Comparison of ENCODE assay signal across 13 cellular contexts in genomic region chr5:72151646-72152045, GRCh38. TPM values are rescaled to one million over a fixed set of nuclear protein-coding genes. Genes with fewer than 3 reads are reported as not detected.
DNase-seq lines count a peak whose midpoint lies in the region; ATAC-seq and TF ChIP-seq lines count a peak whose summit lies in the region.
"Had no signal": no experiment of that assay in that cellular context is flagged by ENCODE, and none has a peak within 500 bp of the region (broad histone marks: within the 10 kb centered on the region; RNA-seq: fewer than 3 reads in every experiment).

No MANE protein-coding gene starts in this region.

- no CpG with 5 or more reads among the region's 1 CpG for WGBS in IMR-90 (ENCODE audit: extremely low coverage in 2 of 2, insufficient read length in 1 of 2), 2 experiments

- peak overlapping the region; percentile 33; the same call in 1 of the 2 replicates for H2BK20ac ChIP-seq in IMR-90 (ENCODE audit: low read depth, low read length)

- peaks cover 59 to 91% of the 10 kb centered on the region in 2 experiments for H3K79me1 ChIP-seq in IMR-90 (ENCODE audit: low read depth in 1 of 2, low read length in 2 of 2)

- H3K27ac Mint-ChIP-seq in chondrocyte (ENCODE audit: unreplicated experiment) = peak overlapping the region; percentile 82
- H3K27ac Mint-ChIP-seq: activated CD4-positive, alpha-beta memory T cell treated with anti-CD3 and anti-CD28 coated beads for 36 hours; activated T-helper 1 cell treated with anti-CD3 and anti-CD28 coated beads, Interleukin-12 subunit alpha, Interleukin-12 subunit beta, Interleukin-2, Interleukin-4 antibody, amounts not matched to agents 30 ng/mL and 10 ng/mL and 1 ng/mL, durations not matched to agents 14 hours and 24 hours and 36 hours had no signal

- peak overlapping the region; percentile 49; the same call in 1 of the 2 replicates for H3K4ac ChIP-seq in IMR-90 (ENCODE audit: low read depth, low read length)

- POLR2A ChIA-PET in IMR-90 (lab: Charles Lee; ENCODE audit: unreplicated experiment) = no interaction called here

- peaks cover 44% of the 10 kb centered on the region for H3K36me3 Mint-ChIP-seq in chondrocyte (ENCODE audit: low read depth)
- H3K36me3 Mint-ChIP-seq: activated CD4-positive, alpha-beta memory T cell treated with anti-CD3 and anti-CD28 coated beads for 36 hours had no signal

- H3K9me3 ChIP-seq in IMR-90 (ENCODE audit: control insufficient read depth, insufficient read depth, low read length) (no peaks in the 10 kb centered on the region), muscle layer of duodenum (ENCODE audit: control insufficient read depth in 1 of 2, low read length in 2 of 2) (no peaks in the 10 kb centered on the region), thoracic aorta (no peaks in the 10 kb centered on the region)

- peaks cover 81% of the 10 kb centered on the region for H3K4me1 Mint-ChIP-seq in chondrocyte (ENCODE audit: low read depth)

- peak overlapping the region; percentile 35; the same call in 1 of the 2 replicates for H2BK120ac ChIP-seq in IMR-90 (ENCODE audit: low read depth, low read length)

- no peaks in the 10 kb centered on the region for H3K9me3 Mint-ChIP-seq in chondrocyte (ENCODE audit: low read depth)
- H3K9me3 Mint-ChIP-seq: activated CD4-positive, alpha-beta memory T cell treated with anti-CD3 and anti-CD28 coated beads for 36 hours; activated T-helper 1 cell treated with anti-CD3 and anti-CD28 coated beads, Interleukin-12 subunit alpha, Interleukin-12 subunit beta, Interleukin-2, Interleukin-4 antibody, amounts not matched to agents 30 ng/mL and 10 ng/mL and 1 ng/mL, durations not matched to agents 14 hours and 24 hours and 36 hours had no signal

- H3K18ac ChIP-seq in IMR-90 (ENCODE audit: low read depth, low read length) = peak overlapping the region; percentile 57; the same call in 1 of the 2 replicates

- no peak for TF ChIP-seq RAD21 in IMR-90 (IDR thresholded peaks at IDR 0.05; ENCODE audit: low read length)

- no peak overlapping the region for H3K9ac ChIP-seq in IMR-90 (ENCODE audit: low read depth, low read length)

- DNase-seq in IMR-90 (no peak), chondrocyte (ENCODE audit: low spot score) (no peak), thoracic aorta (ENCODE audit: low spot score) (no peak), SKM-1 treated with dmso at 0.1 percent for 144 hours (lab: John Stamatoyannopoulos, UW; ENCODE audit: unreplicated experiment) (no peak)
- DNase-seq: activated CD4-positive, alpha-beta memory T cell treated with anti-CD3 and anti-CD28 coated beads for 36 hours; islet precursor cell; SHP77; stimulated activated CD4-positive, alpha-beta T cell treated with anti-CD3 and anti-CD28 coated beads, Interleukin-2, amount 100 ng/mL, for 48 hours had no signal

- in situ Hi-C loops in IMR-90 (cut with MboI; ENCODE audit: low sequenced_read_pairs) = no loop called here

- BruUV-seq in IMR-90 (replicated peaks; lab: Mats Ljungman, UMichigan) = no TSS peak

- H4K5ac ChIP-seq in IMR-90 (ENCODE audit: low read depth, low read length) = peak overlapping the region; percentile 40; the same call in 1 of the 2 replicates

- TF ChIP-seq POLR2A in IMR-90 (IDR thresholded peaks at IDR 0.05; ENCODE audit: low read depth, low read length) = no peak

- TF ChIP-seq CTCF in IMR-90 (conservative IDR thresholded peaks at IDR 0.05; ENCODE audit: low read depth, low read length) (no peak), chondrocyte (IDR thresholded peaks at IDR 0.05) (no peak), thoracic aorta (IDR thresholded peaks at IDR 0.05) (no peak)

- H3K9me1 ChIP-seq in IMR-90 (ENCODE audit: insufficient read depth, low read length) = peaks cover 47% of the 10 kb centered on the region

- H3K27ac ChIP-seq in IMR-90 (ENCODE audit: insufficient read depth, low read length) = no peak overlapping the region; the same call in 1 of the 2 replicates
- H3K27ac ChIP-seq in muscle layer of duodenum (ENCODE audit: low read length) = peak overlapping the region; percentile 37
- peak overlapping the region; percentile 90 to 97 for H3K27ac ChIP-seq in thoracic aorta

- peak overlapping the region; percentile 78 for H2BK5ac ChIP-seq in IMR-90 (ENCODE audit: low read depth, low read length, poor library complexity, severe bottlenecking)

- peak overlapping the region in 1 of 2 experiments; percentile 39; a peak in 2 of 4 replicates for H4K8ac ChIP-seq in IMR-90 (ENCODE audit: low read depth in 2 of 2, low read length in 2 of 2)

- H3K56ac ChIP-seq in IMR-90 (ENCODE audit: extremely low read depth, insufficient read depth, low read length) = no peak overlapping the region

- H3K14ac ChIP-seq in IMR-90 (replicated peaks; ENCODE audit: low read depth, low read length) = peak overlapping the region; percentile 73; the same call in 1 of the 2 replicates

- H3K36me3 ChIP-seq in IMR-90 (ENCODE audit: control insufficient read depth, insufficient read depth, low read length) (peaks cover 9% of the 10 kb centered on the region; the same call in 1 of the 2 replicates), muscle layer of duodenum (ENCODE audit: control insufficient read depth in 1 of 2, insufficient read depth in 2 of 2, low read length in 2 of 2) (no peaks in the 10 kb centered on the region), thoracic aorta (peaks cover 9% of the 10 kb centered on the region)

- H3K27me3 Mint-ChIP-seq in chondrocyte (ENCODE audit: low read depth) = no peaks in the 10 kb centered on the region

- dilution Hi-C loops in IMR-90 (cut with HindIII; ENCODE audit: low sequenced_read_pairs, unreplicated experiment) = no loop called here

- H3K4me3 ChIP-seq in IMR-90 (ENCODE audit: insufficient read depth, low read depth, low read length) = no peak overlapping the region
- no peak overlapping the region for H3K4me3 ChIP-seq in muscle layer of duodenum (ENCODE audit: low read depth in 1 of 2, low read length in 2 of 2)
- no peak overlapping the region for H3K4me3 ChIP-seq in thoracic aorta

- intact Hi-C loops in IMR-90 (cut with micrococcal nuclease) = loop anchor here (5.0 kb wide), 1 partner anchor 96 kb away; no protein-coding TSS in a partner anchor

- H3K4me2 ChIP-seq in IMR-90 (ENCODE audit: low read depth, low read length) = no peak overlapping the region

- CTCF ChIA-PET in IMR-90 (lab: Yijun Ruan, JAX) = interaction anchor here (0.9 kb wide), 1 partner anchor 95 kb away, joined by 3 read pairs; no protein-coding TSS in a partner anchor

- H2BK15ac ChIP-seq in IMR-90 (ENCODE audit: low read depth, low read length) = peak overlapping the region; percentile 45; the same call in 2 of the 3 replicates

- H2AK9ac ChIP-seq in IMR-90 (replicated peaks; ENCODE audit: low read depth, low read length, poor library complexity) = no peak overlapping the region

- peaks cover 3% of the 10 kb centered on the region; the same call in 1 of the 2 replicates for H4K20me1 ChIP-seq in IMR-90 (ENCODE audit: insufficient read depth, low read length)

- no peak overlapping the region for H3K4me3 Mint-ChIP-seq in chondrocyte (ENCODE audit: unreplicated experiment)
- H3K4me3 Mint-ChIP-seq: activated CD4-positive, alpha-beta memory T cell treated with anti-CD3 and anti-CD28 coated beads for 36 hours; activated T-helper 1 cell treated with anti-CD3 and anti-CD28 coated beads, Interleukin-12 subunit alpha, Interleukin-12 subunit beta, Interleukin-2, Interleukin-4 antibody, amounts not matched to agents 30 ng/mL and 10 ng/mL and 1 ng/mL, durations not matched to agents 14 hours and 24 hours and 36 hours had no signal

- H2AFZ ChIP-seq in IMR-90 (replicated peaks; ENCODE audit: low read length, poor library complexity) = no peak overlapping the region

- ATAC-seq in IMR-90 (ENCODE audit: low read depth) = no peak
- ATAC-seq in thoracic aorta (ENCODE audit: insufficient number of reproducible peaks, low FRiP score, low read depth) = no peak
- no peak for ATAC-seq in HG03095 (IDR thresholded peaks at IDR 0.05; ENCODE audit: unreplicated experiment)
- no peak for ATAC-seq in HG02571 (IDR thresholded peaks at IDR 0.05; ENCODE audit: unreplicated experiment)
- no peak for ATAC-seq in HG03432 (IDR thresholded peaks at IDR 0.05; ENCODE audit: unreplicated experiment)

- H4K91ac ChIP-seq in IMR-90 (ENCODE audit: insufficient read depth, low read depth, low read length) = 0 out of 2 replicates have a peak overlapping the region, but pooled peaks have one; percentile 40

- H2AK5ac ChIP-seq in IMR-90 (ENCODE audit: low read depth, low read length) = 0 out of 2 replicates have a peak overlapping the region, but pooled peaks have one; percentile 64

- no peak overlapping the region for H3K23ac ChIP-seq in IMR-90 (ENCODE audit: low read depth, low read length)

- H3K27me3 ChIP-seq in IMR-90 (ENCODE audit: control insufficient read depth, insufficient read depth, low read length) (no peaks in the 10 kb centered on the region), muscle layer of duodenum (ENCODE audit: low read depth, low read length) (no peaks in the 10 kb centered on the region), thoracic aorta (replicated peaks; ENCODE audit: insufficient read depth) (no peaks in the 10 kb centered on the region)

- H3K4me1 ChIP-seq in IMR-90 (ENCODE audit: control insufficient read depth, insufficient read depth, low read length) (peaks cover 30% of the 10 kb centered on the region), muscle layer of duodenum (ENCODE audit: control insufficient read depth in 1 of 2, insufficient read depth in 2 of 2, low read length in 2 of 2) (peaks cover 6 to 12% of the 10 kb centered on the region in 2 donors), thoracic aorta (ENCODE audit: control insufficient read depth in 1 of 2, low read depth in 2 of 2) (peaks cover 56 to 99% of the 10 kb centered on the region in 2 donors)

TF ChIP-seq in IMR-90, 13 proteins besides CTCF, POLR2A, EP300 and RAD21 (continues in another document):
- TF ChIP-seq NFE2L2 (IDR thresholded peaks at IDR 0.05; ENCODE audit: low read depth, low read length) = no peak
- no peak for TF ChIP-seq ELK1 (IDR thresholded peaks at IDR 0.05; ENCODE audit: borderline replicate concordance, low read depth, low read length)
- TF ChIP-seq BHLHE40 (IDR thresholded peaks at IDR 0.05; ENCODE audit: low read depth, low read length) = no peak
- no peak for TF ChIP-seq RFX5 (IDR thresholded peaks at IDR 0.05; ENCODE audit: low read depth, low read length)

RNA-seq across cellular contexts. Expression of gene MAP1B, which starts 44.4 kb away (rescaled TPM):
- total RNA-seq in IMR-90 (2012; rRNA removed) (183 and 212 TPM in 2 replicates), chondrocyte (316 to 411 TPM (median 409 TPM) in 3 replicates), thoracic aorta (1,000 to 10,000 TPM in 1 of 2 donors, 100 to 1,000 TPM in 1; 616 to 1,045 TPM)
- polyA plus RNA-seq in IMR-90 (2012; rRNA removed) = 38.8 and 41.1 TPM in 2 replicates
- 19.2 and 29.1 TPM in 2 replicates for polyA plus RNA-seq in IMR-90 (2012; cell fraction: cytosol; rRNA removed)
- 33.2 and 44.8 TPM in 2 replicates for polyA plus RNA-seq in IMR-90 (2012; cell fraction: nucleus; rRNA removed; ENCODE audit: low replicate concordance)
- total RNA-seq: activated T-helper 1 cell treated with anti-CD3 and anti-CD28 coated beads, Interleukin-12 subunit alpha, Interleukin-12 subunit beta, Interleukin-2, Interleukin-4 antibody, amounts not matched to agents 30 ng/mL and 10 ng/mL and 1 ng/mL, durations not matched to agents 14 hours and 24 hours and 36 hours had no signal
